28 cellular contexts compared by ENCODE assay signal in the genomic region with DNA sequence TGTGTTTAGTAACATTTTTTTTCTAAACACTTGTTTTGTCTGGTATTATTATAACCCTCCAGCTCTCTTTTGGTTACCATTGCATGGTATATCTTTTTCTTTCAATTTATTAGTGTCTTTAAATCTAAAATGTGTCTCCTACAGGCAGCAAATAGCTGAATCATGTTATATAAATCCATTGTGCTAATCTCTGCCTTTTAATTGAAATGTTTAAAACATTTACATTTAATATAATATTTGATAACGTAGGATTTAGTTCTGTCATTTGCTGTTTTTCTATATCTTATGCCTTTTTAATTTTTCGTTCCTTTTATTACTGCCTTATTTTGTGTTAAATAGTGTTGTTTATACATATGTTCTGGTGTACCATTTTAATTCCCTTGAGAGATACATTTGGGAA.
"Had no signal": no experiment of that assay in that cellular context is flagged by ENCODE, and none has a peak within 500 bp of the region (broad histone marks: within the 10 kb centered on the region; RNA-seq: fewer than 3 reads in every experiment).

No MANE protein-coding gene starts in this region.

- H3K36me3 ChIP-seq: neural progenitor cell, ovary, right lobe of liver, sigmoid colon, stomach, thoracic aorta, thyroid gland, tibial nerve, upper lobe of left lung, vagina had no signal

- H3K4me2 ChIP-seq: neural progenitor cell had no signal

- ATAC-seq: psoas muscle; right cardiac atrium; right lobe of liver; stimulated activated effector memory CD8-positive, alpha-beta T cell treated with anti-CD3 and anti-CD28 coated beads, Interleukin-12 subunit alpha, Interleukin-12 subunit beta, amount 100 ng/mL, for 72 hours; stimulated activated naive B cell treated with anti-CD40 and anti-IgM and Interleukin-4, amounts not matched to agents 10 μg/mL and 1 μg/mL and 100 μg/mL, for 72 hours had no signal

- FAIRE-seq: urothelium cell line had no signal

- H3K9ac ChIP-seq: neural progenitor cell, parathyroid adenoma had no signal

- H3K36me3 Mint-ChIP-seq: stimulated activated effector memory CD8-positive, alpha-beta T cell treated with anti-CD3 and anti-CD28 coated beads, Interleukin-12 subunit alpha, Interleukin-12 subunit beta, amount 100 ng/mL, for 72 hours had no signal

- H3K9me3 ChIP-seq: ovary, right lobe of liver, thyroid gland, vagina had no signal

- H3K27ac Mint-ChIP-seq: nephron; neural progenitor cell; progenitor cell of endocrine pancreas; stimulated activated effector memory CD8-positive, alpha-beta T cell treated with anti-CD3 and anti-CD28 coated beads, Interleukin-12 subunit alpha, Interleukin-12 subunit beta, amount 100 ng/mL, for 72 hours; stimulated activated naive B cell treated with anti-CD40 and anti-IgM and Interleukin-4, amounts not matched to agents 10 μg/mL and 1 μg/mL and 100 μg/mL, for 72 hours; stimulated activated naive CD8-positive, alpha-beta T cell treated with anti-CD3 and anti-CD28 coated beads, Interleukin-15, Interleukin-2, amounts not matched to agents 100 ng/mL and 50 ng/mL, for 24 hours had no signal

- H2AFZ ChIP-seq: neural progenitor cell, parathyroid adenoma had no signal

- H3K27me3 ChIP-seq: neural progenitor cell, ovary, right lobe of liver, sigmoid colon, stomach, thyroid gland, tibial nerve, upper lobe of left lung, vagina had no signal

- H3K4me3 Mint-ChIP-seq: nephron; neural progenitor cell; stimulated activated effector memory CD8-positive, alpha-beta T cell treated with anti-CD3 and anti-CD28 coated beads, Interleukin-12 subunit alpha, Interleukin-12 subunit beta, amount 100 ng/mL, for 72 hours; stimulated activated naive B cell treated with anti-CD40 and anti-IgM and Interleukin-4, amounts not matched to agents 10 μg/mL and 1 μg/mL and 100 μg/mL, for 72 hours; stimulated activated naive CD8-positive, alpha-beta T cell treated with anti-CD3 and anti-CD28 coated beads, Interleukin-15, Interleukin-2, amounts not matched to agents 100 ng/mL and 50 ng/mL, for 24 hours had no signal

- DNase-seq: occipital lobe; ovary; posterior cingulate gyrus; psoas muscle; right cardiac atrium; right lobe of liver; sigmoid colon; small intestine; stimulated activated CD4-positive, alpha-beta T cell treated with anti-CD3 and anti-CD28 coated beads, Interleukin-15, amount 100 ng/mL, for 24 hours; stimulated activated CD4-positive, alpha-beta T cell treated with anti-CD3 and anti-CD28 coated beads, Interleukin-2, amount 100 ng/mL, for 24 hours; stimulated activated CD4-positive, alpha-beta T cell treated with anti-CD3 and anti-CD28 coated beads, Interleukin-2, amount 100 ng/mL, for 48 hours; stimulated activated CD4-positive, alpha-beta T cell treated with anti-CD3 and anti-CD28 coated beads, Interleukin-4, amount 100 ng/mL, for 24 hours; stimulated activated naive B cell treated with anti-CD40 and anti-IgM and Interleukin-4, amounts not matched to agents 10 μg/mL and 1 μg/mL and 100 μg/mL, for 72 hours; stimulated activated naive CD4-positive, alpha-beta T cell treated with Interleukin-2 at 50 U/mL for 16 hours; stomach; thyroid gland; trophoblast cell; upper lobe of left lung had no signal

- H3K4me3 ChIP-seq: neural progenitor cell, ovary, psoas muscle, right lobe of liver, sigmoid colon, stomach, thoracic aorta, thyroid gland, tibial nerve, upper lobe of left lung, vagina had no signal

- H3K4me1 Mint-ChIP-seq: nephron; neural progenitor cell; stimulated activated effector memory CD8-positive, alpha-beta T cell treated with anti-CD3 and anti-CD28 coated beads, Interleukin-12 subunit alpha, Interleukin-12 subunit beta, amount 100 ng/mL, for 72 hours; stimulated activated naive B cell treated with anti-CD40 and anti-IgM and Interleukin-4, amounts not matched to agents 10 μg/mL and 1 μg/mL and 100 μg/mL, for 72 hours had no signal

- H3K4me1 ChIP-seq: neural progenitor cell, parathyroid adenoma, psoas muscle, right lobe of liver, sigmoid colon, stomach, thyroid gland, tibial nerve, upper lobe of left lung, vagina had no signal

- H3K27ac ChIP-seq: neural progenitor cell, ovary, parathyroid adenoma, psoas muscle, right lobe of liver, sigmoid colon, stomach, thoracic aorta, thyroid gland, tibial nerve, upper lobe of left lung, vagina had no signal

- H3K79me2 ChIP-seq: parathyroid adenoma had no signal
